Comparison of ENCODE assay signal across 21 cellular contexts in genomic region chr16:23499801-23500200, GRCh38. TPM values are rescaled to one million over a fixed set of nuclear protein-coding genes. Genes with fewer than 3 reads are reported as not detected.
DNase-seq lines count a peak whose midpoint lies in the region; ATAC-seq and TF ChIP-seq lines count a peak whose summit lies in the region.
"Had no signal": no experiment of that assay in that cellular context is flagged by ENCODE, and none has a peak within 500 bp of the region (broad histone marks: within the 10 kb centered on the region; RNA-seq: fewer than 3 reads in every experiment).

No MANE protein-coding gene starts in this region.

- no peak for TF ChIP-seq POLR2A in thyroid gland (IDR thresholded peaks at IDR 0.05)

- peaks cover 60 to 77% (median 70%) of the 10 kb centered on the region in 3 donors for H3K4me1 Mint-ChIP-seq in IgD-negative memory B cell
- peaks cover 39% of the 10 kb centered on the region for H3K4me1 Mint-ChIP-seq in central memory CD8-positive, alpha-beta T cell

- H3K4me1 ChIP-seq in thyroid gland: peaks cover 71 to 88% of the 10 kb centered on the region in 2 donors
- H3K4me1 ChIP-seq in SJCRH30: peaks cover 12% of the 10 kb centered on the region

- no peak for TF ChIP-seq CTCF in thyroid gland (IDR thresholded peaks at IDR 0.05)

- no peaks in the 10 kb centered on the region for H3K27me3 Mint-ChIP-seq in IgD-negative memory B cell
- no peaks in the 10 kb centered on the region for H3K27me3 Mint-ChIP-seq in central memory CD8-positive, alpha-beta T cell
- H3K27me3 Mint-ChIP-seq: activated naive CD8-positive, alpha-beta T cell treated with anti-CD3 and anti-CD28 coated beads, Interleukin-2, amount 10 ng/mL, durations not matched to agents 7 days and 5 days; brain had no signal

- ATAC-seq in central memory CD8-positive, alpha-beta T cell (replicated peaks; ENCODE audit: extremely low read depth, poor library complexity, severe bottlenecking): no peak
- peak; percentile 46 for ATAC-seq in left colon
- ATAC-seq: left lung had no signal

- H3K27ac ChIP-seq in thyroid gland (peak overlapping the region in 2 of 3 donors; percentile 33 to 40), SJCRH30 (no peak overlapping the region)
- H3K27ac ChIP-seq: foreskin keratinocyte, left lung, neutrophil had no signal

- H3K9me3 ChIP-seq in thyroid gland (no peaks in the 10 kb centered on the region), SJCRH30 (replicated peaks) (no peaks in the 10 kb centered on the region)
- H3K9me3 ChIP-seq: left lung, neutrophil, transverse colon had no signal

- H3K36me3 Mint-ChIP-seq in IgD-negative memory B cell: peaks cover 5% of the 10 kb centered on the region
- peaks cover 40% of the 10 kb centered on the region for H3K36me3 Mint-ChIP-seq in central memory CD8-positive, alpha-beta T cell (ENCODE audit: insufficient read depth)

- DNase-seq in central memory CD8-positive, alpha-beta T cell (ENCODE audit: low spot score in 2 of 2): no peak
- DNase-seq in left colon (peak in 1 of 2 donors; percentile 36), thyroid gland (no peak), DMS79 (lab: John Stamatoyannopoulos, UW) (no peak), D341Med (ENCODE audit: low spot score) (no peak), SJCRH30 (no peak)
- DNase-seq: activated CD4-positive, alpha-beta T cell treated with anti-CD3 and anti-CD28 coated beads for 1 hour; activated naive CD8-positive, alpha-beta T cell treated with anti-CD3 and anti-CD28 coated beads, Interleukin-2, amount 10 ng/mL, durations not matched to agents 7 days and 5 days; Calu3; cortex of kidney; foreskin keratinocyte; HCEC 1CT; left lung; NCI-H187 treated with DMSO at 0.1 percent for 48 hours; NCI-H345; stimulated activated CD4-positive, alpha-beta T cell treated with anti-CD3 and anti-CD28 coated beads, Interleukin-15, amount 100 ng/mL, for 24 hours; T1000 had no signal

- peak overlapping the region in 2 of 3 donors; percentile 92 for H3K27ac Mint-ChIP-seq in IgD-negative memory B cell
- H3K27ac Mint-ChIP-seq in central memory CD8-positive, alpha-beta T cell (ENCODE audit: low read depth): no peak overlapping the region
- H3K27ac Mint-ChIP-seq: activated naive CD8-positive, alpha-beta T cell treated with anti-CD3 and anti-CD28 coated beads, Interleukin-2, amount 10 ng/mL, durations not matched to agents 7 days and 5 days had no signal

- no peaks in the 10 kb centered on the region for H3K9me3 Mint-ChIP-seq in IgD-negative memory B cell
- no peaks in the 10 kb centered on the region for H3K9me3 Mint-ChIP-seq in central memory CD8-positive, alpha-beta T cell
- H3K9me3 Mint-ChIP-seq: activated naive CD8-positive, alpha-beta T cell treated with anti-CD3 and anti-CD28 coated beads, Interleukin-2, amount 10 ng/mL, durations not matched to agents 7 days and 5 days; brain had no signal

- WGBS in thyroid gland, 2 donors: 73 to 86% methylated on average over 7 of the region's 7 CpGs

- H3K4me3 Mint-ChIP-seq in IgD-negative memory B cell: peak overlapping the region; percentile 10 to 89 (median 60)
- H3K4me3 Mint-ChIP-seq in central memory CD8-positive, alpha-beta T cell: peak overlapping the region; percentile 11
- H3K4me3 Mint-ChIP-seq: activated naive CD8-positive, alpha-beta T cell treated with anti-CD3 and anti-CD28 coated beads, Interleukin-2, amount 10 ng/mL, durations not matched to agents 7 days and 5 days; brain had no signal

- H3K4me3 ChIP-seq in thyroid gland (replicated peaks in 1 of 3) (no peak overlapping the region), SJCRH30 (no peak overlapping the region)
- H3K4me3 ChIP-seq: left lung, transverse colon had no signal

- H3K27me3 ChIP-seq in thyroid gland (no peaks in the 10 kb centered on the region), SJCRH30 (no peaks in the 10 kb centered on the region)
- H3K27me3 ChIP-seq: foreskin keratinocyte, left lung, neutrophil, transverse colon had no signal

- peaks cover 0 to 9% of the 10 kb centered on the region in 2 donors for H3K36me3 ChIP-seq in thyroid gland
- H3K36me3 ChIP-seq in SJCRH30: peaks cover 12% of the 10 kb centered on the region

- intact Hi-C loops in left colon (cut with DNase I, micrococcal nuclease): no loop called here
- intact Hi-C loops in thyroid gland (cut with DNase I): no loop called here

RNA-seq across cellular contexts. Expression of gene GGA2, which starts 10.5 kb away (rescaled TPM):
- 219 TPM for polyA plus RNA-seq in IgD-negative memory B cell
- total RNA-seq in left colon (10 to 100 TPM; 42.6 to 45.3 TPM), thyroid gland (100 to 1,000 TPM; 103 to 190 (median 159) TPM)
- 66.7 and 80.4 TPM in 2 replicates for total RNA-seq in SJCRH30 (2014; rRNA removed; shearing (Covaris generic))

RNA-seq across cellular contexts. Expression of gene COG7, which starts 46.8 kb away (rescaled TPM):
- polyA plus RNA-seq in IgD-negative memory B cell: 7.1 TPM
- total RNA-seq in left colon (10 to 100 TPM; 29.3 to 42.5 TPM), thyroid gland (10 to 100 TPM; 27.5 to 35.1 (median 30.8) TPM)
- 12.3 and 12.7 TPM in 2 replicates for total RNA-seq in SJCRH30 (2014; rRNA removed; shearing (Covaris generic))

RNA-seq across cellular contexts. Expression of gene EARS2, which starts 57.3 kb away (rescaled TPM):
- polyA plus RNA-seq in IgD-negative memory B cell: 14.4 TPM
- total RNA-seq in left colon (10 to 100 TPM; 15.4 to 17.2 TPM), thyroid gland (10 to 100 TPM; 30.9 to 54.4 (median 50.7) TPM)
- total RNA-seq in SJCRH30 (2014; rRNA removed; shearing (Covaris generic)): 24.1 and 25.9 TPM in 2 replicates

RNA-seq across cellular contexts. Expression of gene UBFD1, which starts 57.7 kb away (rescaled TPM):
- polyA plus RNA-seq in IgD-negative memory B cell: 12.4 TPM
- total RNA-seq in left colon (10 to 100 TPM; 26.5 to 27.7 TPM), thyroid gland (100 to 1,000 TPM in 3 of 4 donors, 10 to 100 TPM in 1; 75.0 to 147 (median 127) TPM)
- total RNA-seq in SJCRH30 (2014; rRNA removed; shearing (Covaris generic)): 64.3 and 66.1 TPM in 2 replicates
